ENCODE assay signal across 23 cellular contexts in genomic region chr1:39379187-39379586, GRCh38.
"Had no signal": no experiment of that assay in that cellular context is flagged by ENCODE, and none has a peak within 500 bp of the region (broad histone marks: within the 10 kb centered on the region; RNA-seq: fewer than 3 reads in every experiment).

No MANE protein-coding gene starts in this region.

- H2AFZ ChIP-seq: hepatocyte had no signal

- H3K27me3 Mint-ChIP-seq: activated B cell treated with CpG ODN at 0.5 μM for 24 hours; activated CD8-positive, alpha-beta T cell treated with anti-CD3 and anti-CD28 coated beads for 36 hours; activated naive CD4-positive, alpha-beta T cell treated with anti-CD3 and anti-CD28 coated beads, Interleukin-2, amount 50 U/mL, for 24 hours; stimulated activated naive CD8-positive, alpha-beta T cell treated with anti-CD3 and anti-CD28 coated beads, Interleukin-15, amount 100 ng/mL, for 72 hours had no signal

- H3K27ac Mint-ChIP-seq: activated B cell treated with CpG ODN at 0.5 μM for 24 hours; activated CD8-positive, alpha-beta T cell treated with anti-CD3 and anti-CD28 coated beads for 36 hours; activated naive CD4-positive, alpha-beta T cell treated with anti-CD3 and anti-CD28 coated beads, Interleukin-2, amount 50 U/mL, for 24 hours; stimulated activated naive CD8-positive, alpha-beta T cell treated with anti-CD3 and anti-CD28 coated beads, Interleukin-15, amount 100 ng/mL, for 72 hours; T-helper 2 cell treated with Interferon-gamma antibody and Interleukin-4, amounts not matched to agents 5 μg/mL and 100 μg/mL, for 36 hours had no signal

- H3K27ac ChIP-seq: adrenal gland, hepatocyte, lower lobe of right lung, ovary, psoas muscle, right lobe of liver, SK-N-MC, upper lobe of right lung had no signal

- H3K79me2 ChIP-seq: hepatocyte had no signal

- ATAC-seq: activated CD8-positive, alpha-beta T cell treated with anti-CD3 and anti-CD28 coated beads for 36 hours; lower lobe of right lung; psoas muscle; stimulated activated naive CD8-positive, alpha-beta T cell treated with anti-CD3 and anti-CD28 coated beads, Interleukin-15, amount 100 ng/mL, for 72 hours; upper lobe of right lung had no signal

- DNase-seq: activated B cell treated with CpG ODN at 0.5 μM for 24 hours; activated CD4-positive, alpha-beta T cell treated with anti-CD3 and anti-CD28 coated beads for 48 hours; activated CD8-positive, alpha-beta T cell treated with anti-CD3 and anti-CD28 coated beads for 36 hours; activated gamma-delta T cell; activated T-cell treated with anti-CD3 and anti-CD28 coated beads, Interleukin-2, amount 50 U/mL, for 48 hours; adrenal gland; effector memory CD4-positive, alpha-beta T cell; foreskin fibroblast; left colon; lower lobe of right lung; ovary; psoas muscle; right lobe of liver; small intestine; stimulated activated CD4-positive, alpha-beta T cell treated with anti-CD3 and anti-CD28 coated beads, Interleukin-15, amount 100 ng/mL, for 24 hours; stimulated activated CD4-positive, alpha-beta T cell treated with anti-CD3 and anti-CD28 coated beads, Interleukin-2, amount 100 ng/mL, for 48 hours; stimulated activated naive CD8-positive, alpha-beta T cell treated with anti-CD3 and anti-CD28 coated beads, Interleukin-15, amount 100 ng/mL, for 72 hours; upper lobe of right lung had no signal

- H3K4me1 ChIP-seq: adrenal gland, lower lobe of right lung, psoas muscle, upper lobe of right lung had no signal

- H3K9me3 Mint-ChIP-seq: activated B cell treated with CpG ODN at 0.5 μM for 24 hours; activated CD8-positive, alpha-beta T cell treated with anti-CD3 and anti-CD28 coated beads for 36 hours; activated naive CD4-positive, alpha-beta T cell treated with anti-CD3 and anti-CD28 coated beads, Interleukin-2, amount 50 U/mL, for 24 hours; stimulated activated naive CD8-positive, alpha-beta T cell treated with anti-CD3 and anti-CD28 coated beads, Interleukin-15, amount 100 ng/mL, for 72 hours; T-helper 2 cell treated with Interferon-gamma antibody and Interleukin-4, amounts not matched to agents 5 μg/mL and 100 μg/mL, for 36 hours had no signal

- H3K4me3 ChIP-seq: adrenal gland, hepatocyte, lower lobe of right lung, ovary, psoas muscle, right lobe of liver, SK-N-MC, suprapubic skin, upper lobe of right lung had no signal

- H3K4me2 ChIP-seq: hepatocyte had no signal

- H3K36me3 ChIP-seq: ovary had no signal

- H3K27me3 ChIP-seq: adrenal gland, hepatocyte, ovary, right lobe of liver, suprapubic skin, upper lobe of right lung had no signal

- H3K9me3 ChIP-seq: adrenal gland, lower lobe of right lung, ovary, psoas muscle, right lobe of liver, suprapubic skin, upper lobe of right lung had no signal

- H3K4me1 Mint-ChIP-seq: activated B cell treated with CpG ODN at 0.5 μM for 24 hours; activated naive CD4-positive, alpha-beta T cell treated with anti-CD3 and anti-CD28 coated beads, Interleukin-2, amount 50 U/mL, for 24 hours; stimulated activated naive CD8-positive, alpha-beta T cell treated with anti-CD3 and anti-CD28 coated beads, Interleukin-15, amount 100 ng/mL, for 72 hours had no signal

- H3K4me3 Mint-ChIP-seq: activated B cell treated with CpG ODN at 0.5 μM for 24 hours; activated CD8-positive, alpha-beta T cell treated with anti-CD3 and anti-CD28 coated beads for 36 hours; activated naive CD4-positive, alpha-beta T cell treated with anti-CD3 and anti-CD28 coated beads, Interleukin-2, amount 50 U/mL, for 24 hours; stimulated activated naive CD8-positive, alpha-beta T cell treated with anti-CD3 and anti-CD28 coated beads, Interleukin-15, amount 100 ng/mL, for 72 hours; T-helper 2 cell treated with Interferon-gamma antibody and Interleukin-4, amounts not matched to agents 5 μg/mL and 100 μg/mL, for 36 hours had no signal
